8 cellular contexts compared by ENCODE assay signal in the genomic region with DNA sequence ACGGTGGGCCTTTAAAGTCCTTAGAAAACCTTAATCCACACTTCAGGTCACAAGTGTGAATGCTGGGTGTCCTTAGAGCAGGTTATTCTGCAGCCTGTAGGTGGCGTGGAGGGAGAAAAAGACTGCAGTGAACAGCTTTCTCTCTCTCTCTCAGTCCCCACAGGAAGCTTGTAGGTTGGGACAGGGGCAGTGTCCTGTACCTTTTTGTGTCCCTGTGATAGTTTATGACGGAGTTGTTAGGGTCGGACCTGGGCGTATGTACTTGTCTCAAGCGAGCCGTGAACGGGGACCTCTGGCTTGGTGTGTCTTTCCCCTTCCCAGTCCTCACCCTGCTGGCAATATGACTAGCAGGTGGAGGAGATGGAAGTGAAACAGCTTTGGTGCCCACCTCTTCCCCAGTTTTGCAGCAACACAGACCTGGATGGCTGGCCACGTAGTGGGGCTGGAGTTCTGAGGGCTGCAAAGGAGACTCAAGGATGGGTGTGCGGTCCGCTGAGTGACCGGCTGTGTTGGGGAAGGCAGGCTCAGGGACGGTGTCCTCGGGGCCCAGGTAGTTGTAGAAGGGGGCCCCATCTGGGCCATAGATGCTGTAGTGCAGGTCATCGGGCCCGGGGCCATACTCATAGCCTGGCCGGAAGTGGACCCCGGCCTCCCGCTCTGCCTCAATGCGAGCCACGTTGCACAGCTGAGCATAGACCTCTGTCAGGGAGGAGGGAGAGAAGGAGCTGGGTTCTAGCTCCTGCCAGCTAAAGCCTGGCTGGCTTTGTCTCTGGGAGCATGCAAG. TPM values are rescaled to one million over a fixed set of nuclear protein-coding genes. Genes with fewer than 3 reads are reported as not detected.
DNase-seq lines count a peak whose midpoint lies in the region; ATAC-seq, FAIRE-seq and TF ChIP-seq lines count a peak whose summit lies in the region.

No MANE protein-coding gene starts in this region.

- peak; percentile 45 for TF ChIP-seq CTCF in AG09319 (IDR thresholded peaks at IDR 0.05; ENCODE audit: low read depth, low read length)
- TF ChIP-seq CTCF in PC-3 (conservative IDR thresholded peaks at IDR 0.05; ENCODE audit: low read depth, low read length) = peak; percentile 80

- H3K79me2 ChIP-seq in PC-3 (ENCODE audit: low read length) (no peaks in the 10 kb centered on the region), trophoblast cell (ENCODE audit: control insufficient read depth, insufficient read depth, low read length, poor library complexity) (no peaks in the 10 kb centered on the region)

- H3K23ac ChIP-seq in trophoblast cell (ENCODE audit: low read length) = no peak overlapping the region

- TF ChIP-seq POLR2A in erythroblast (IDR thresholded peaks at IDR 0.05; ENCODE audit: low read length) = no peak

- no peak overlapping the region for H4K8ac ChIP-seq in trophoblast cell (ENCODE audit: low read depth, low read length)

- no peaks in the 10 kb centered on the region for H3K79me1 ChIP-seq in trophoblast cell (ENCODE audit: low read length)

- no peak overlapping the region for H2BK12ac ChIP-seq in trophoblast cell (ENCODE audit: low read length)

- H3F3A ChIP-seq in PC-3 (ENCODE audit: low read length, unreplicated experiment) = no peaks in the 10 kb centered on the region

- H3K9me2 ChIP-seq in PC-3 (replicated peaks; ENCODE audit: low read length) = no peaks in the 10 kb centered on the region

- no peaks in the 10 kb centered on the region for H3K4me1 ChIP-seq in PC-3 (ENCODE audit: insufficient read depth, low read length)
- no peaks in the 10 kb centered on the region for H3K4me1 ChIP-seq in trophoblast cell (ENCODE audit: control insufficient read depth in 1 of 2, insufficient read depth in 2 of 2, low read length in 2 of 2)

- intact Hi-C loops in PC-3 (cut with micrococcal nuclease) = loop anchor here (5.0 kb wide), 1 partner anchor 210 kb away; the partner anchor contains the start of genes AREL1 and FCF1

- WGBS in trophoblast cell (ENCODE audit: extremely low coverage, insufficient coverage, insufficient read length) = no CpG with 5 or more reads among the region's 21 CpGs

- H4K12ac ChIP-seq in trophoblast cell (ENCODE audit: low read depth, low read length) = no peak overlapping the region

- H4K20me1 ChIP-seq in PC-3 (ENCODE audit: low read length) = no peaks in the 10 kb centered on the region

- BruUV-seq in PC-3 (replicated peaks; lab: Mats Ljungman, UMichigan) = no TSS peak

- H3K36me3 ChIP-seq in PC-3 (ENCODE audit: low read depth, low read length) (no peaks in the 10 kb centered on the region), trophoblast cell (ENCODE audit: control insufficient read depth in 1 of 2, insufficient read depth in 2 of 2, low read length in 2 of 2) (no peaks in the 10 kb centered on the region)

- no peak overlapping the region for H3K9ac ChIP-seq in PC-3 (ENCODE audit: low read length)
- H3K9ac ChIP-seq in trophoblast cell (ENCODE audit: low read length) = no peak overlapping the region

- POLR2A ChIA-PET in PC-3 (lab: Charles Lee; ENCODE audit: unreplicated experiment) = no interaction called here

- no peak overlapping the region for H4K91ac ChIP-seq in trophoblast cell (ENCODE audit: low read depth, low read length)

- DNase-seq in AG09319 (ENCODE audit: extremely low read depth, low read depth) = no peak
- no peak for DNase-seq in GM18507 (ENCODE audit: extremely low spot score, insufficient read length, low read depth)
- peak; percentile 70 for DNase-seq in PC-3
- DNase-seq in erythroblast (lab: John Stamatoyannopoulos, UW) = peak; percentile 26 to 37
- peak; percentile 19 to 40 for DNase-seq in trophoblast cell
- no peak for DNase-seq in NCI-H1930 (lab: John Stamatoyannopoulos, UW)
- no peak for DNase-seq in C1 segment of cervical spinal cord (lab: John Stamatoyannopoulos, UW)

- H2BK120ac ChIP-seq in trophoblast cell (ENCODE audit: insufficient read depth, low read length, poor library complexity) = no peak overlapping the region

- H2AFZ ChIP-seq in PC-3 (ENCODE audit: low read length) = no peak overlapping the region
- no peak overlapping the region for H2AFZ ChIP-seq in trophoblast cell (ENCODE audit: insufficient read depth, low read length, poor library complexity)

- ATAC-seq in PC-3 = peak; percentile 84
- no peak for ATAC-seq in GM21529 (IDR thresholded peaks at IDR 0.05; ENCODE audit: unreplicated experiment)

- H3K4me3 ChIP-seq in PC-3 (ENCODE audit: low read length) (no peak overlapping the region), trophoblast cell (ENCODE audit: low read depth, low read length) (no peak overlapping the region)

- H3K27me3 ChIP-seq in PC-3 (ENCODE audit: low read length) = no peaks in the 10 kb centered on the region
- no peaks in the 10 kb centered on the region for H3K27me3 ChIP-seq in trophoblast cell (ENCODE audit: insufficient read depth, low read length)

- no peak overlapping the region for H3K4me2 ChIP-seq in PC-3 (ENCODE audit: low read length)
- H3K4me2 ChIP-seq in trophoblast cell (ENCODE audit: low read length) = no peak overlapping the region

- CTCF ChIA-PET in PC-3 (lab: Charles Lee) = interaction anchor here (0.6 to 2.0 kb wide), 6 partner anchors 9 to 302 kb away, joined by 4 to 8 read pairs (median 5); partner anchors contain the start of gene ISCA2

- H3K9me3 ChIP-seq in PC-3 (ENCODE audit: low read length) (no peaks in the 10 kb centered on the region), trophoblast cell (ENCODE audit: insufficient read depth, low read depth, low read length) (peaks cover 2% of the 10 kb centered on the region)

- no peak overlapping the region for H2AK5ac ChIP-seq in trophoblast cell (ENCODE audit: low read length)

- no peak overlapping the region for H3K14ac ChIP-seq in trophoblast cell (ENCODE audit: low read length)

- H3K18ac ChIP-seq in trophoblast cell (ENCODE audit: low read length) = no peak overlapping the region

- FAIRE-seq in GM18507 (lab: Jason Lieb, UNC) = peak; percentile 75

- no peak overlapping the region for H3K4ac ChIP-seq in trophoblast cell (ENCODE audit: low read depth, low read length)

- H2BK5ac ChIP-seq in trophoblast cell (ENCODE audit: low read depth, low read length, poor library complexity) = no peak overlapping the region

- H3K27ac ChIP-seq in PC-3 (ENCODE audit: low read length) (no peak overlapping the region), trophoblast cell (ENCODE audit: low read depth, low read length) (no peak overlapping the region)

RNA-seq across cellular contexts. Expression of gene ISCA2, which starts 8.9 kb away (rescaled TPM):
- 30.1 and 32.3 TPM in 2 replicates for total RNA-seq in PC-3 (2014; rRNA removed)
- 23.9 and 25.1 TPM in 2 replicates for polyA plus RNA-seq in trophoblast cell (2013)

RNA-seq across cellular contexts. Expression of gene NPC2, which starts 9.3 kb away (rescaled TPM):
- 138 and 195 TPM in 2 replicates for total RNA-seq in PC-3 (2014; rRNA removed)
- 842 and 851 TPM in 2 replicates for polyA plus RNA-seq in trophoblast cell (2013)

Comparison
In these comparisons a context has a peak if more than half of its experiments do, and no peak if none do; other contexts are left out.
1. DNase-seq: peak in PC-3 (single experiment), erythroblast (2 of 2) and trophoblast cell (2 of 2); none in AG09319 (single experiment), GM18507 (single experiment), NCI-H1930 (0 of 2) and C1 segment of cervical spinal cord (0 of 14).